ENCODE assay signal across 8 cellular contexts in genomic region chr1:89022167-89022959, GRCh38. TPM values are rescaled to one million over a fixed set of nuclear protein-coding genes. Genes with fewer than 3 reads are reported as not detected.
DNase-seq lines count a peak whose midpoint lies in the region; TF ChIP-seq lines count a peak whose summit lies in the region.

Gene GBP3 (minus strand): TSS chr1:89022866. CDS start chr1:89020721, 2,145 bp downstream.

- H3K4me3 ChIP-seq in GM12875 (ENCODE audit: low read depth, low read length) (peak within 1 kb of the TSS; percentile 64), MG63 (peak within 1 kb of the TSS; percentile 63), WI38 (ENCODE audit: low read depth, low read length) (peak within 1 kb of the TSS; percentile 69)

- peak; percentile 64 for DNase-seq in H4 (ENCODE audit: low spot score)
- no peak for DNase-seq in MG63
- DNase-seq in fibroblast of the conjunctiva (ENCODE audit: low read depth), result peak; percentile 56
- DNase-seq in pons (ENCODE audit: low spot score), result peak; percentile 58
- DNase-seq in NCI-H82 (lab: John Stamatoyannopoulos, UW), result no peak
- no peak for DNase-seq in superior temporal gyrus (ENCODE audit: extremely low spot score)

- no peak for TF ChIP-seq CTCF in GM12875 (IDR thresholded peaks at IDR 0.05; ENCODE audit: borderline replicate concordance, insufficient read depth, low read depth, low read length)
- no peak for TF ChIP-seq CTCF in WI38 (IDR thresholded peaks at IDR 0.05; ENCODE audit: low read depth, low read length)

- peaks cover 21% of the 10 kb centered on the region for H3K36me3 ChIP-seq in MG63

- peaks cover 4% of the 10 kb centered on the region for H3K9me3 ChIP-seq in MG63

- no peaks in the 10 kb centered on the region for H3K27me3 ChIP-seq in MG63

RNA-seq across cellular contexts. Expression of gene GBP3, which starts in this region (rescaled TPM):
- 2.1 and 2.4 TPM in 2 replicates for total RNA-seq in H4 (2014; rRNA removed; shearing (Covaris generic))
- total RNA-seq in MG63 (2014; rRNA removed; shearing (Covaris generic); ENCODE audit: low replicate concordance), result 18.5 and 25.0 TPM in 2 replicates

Comparison
In these comparisons a context has a peak if more than half of its experiments do, and no peak if none do; other contexts are left out.
1. DNase-seq: peak in H4 (single experiment), fibroblast of the conjunctiva (single experiment) and pons (single experiment); none in MG63 (single experiment), NCI-H82 (single experiment) and superior temporal gyrus (single experiment).
2. Peak in every context shown above with its lines, with median percentiles within 50 percentile points of each other: H3K4me3 ChIP-seq.